ENCODE assay signal across 31 cellular contexts in the genomic region with DNA sequence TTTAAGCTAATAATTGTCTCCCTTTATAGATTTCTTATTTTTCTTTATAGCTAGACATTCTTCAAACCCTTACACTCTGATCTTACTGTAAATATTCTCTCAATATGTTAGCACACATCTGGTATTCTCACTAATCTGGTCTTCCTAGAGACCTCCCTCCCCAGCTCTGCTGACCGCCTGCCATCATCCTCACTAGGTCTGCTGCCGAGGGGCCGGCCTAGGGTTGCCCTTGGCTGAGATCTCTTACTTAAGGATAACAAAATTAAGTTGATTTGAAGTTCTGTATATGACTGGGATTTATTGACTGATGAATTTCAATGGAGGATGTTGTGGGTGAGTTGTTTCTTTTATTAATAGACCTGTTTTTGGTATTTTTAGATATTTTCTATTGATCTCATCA.
"Had no signal": no experiment of that assay in that cellular context is flagged by ENCODE, and none has a peak within 500 bp of the region (broad histone marks: within the 10 kb centered on the region; RNA-seq: fewer than 3 reads in every experiment).

No MANE protein-coding gene starts in this region.

- H3K36me3 ChIP-seq: adrenal gland, ascending aorta, brain microvascular endothelial cell, breast epithelium, cardiac muscle cell had no signal

- ATAC-seq: activated naive CD4-positive, alpha-beta T cell treated with anti-CD3 and anti-CD28 coated beads, Interleukin-2, amount 50 U/mL, for 72 hours; activated naive CD8-positive, alpha-beta T cell treated with anti-CD3 and anti-CD28 coated beads, Interleukin-2, amount 50 U/mL, for 24 hours; activated T-cell treated with anti-CD3 and anti-CD28 coated beads, Interleukin-2, amount 50 U/mL, for 4 hours; activated T-cell treated with anti-CD3 and anti-CD28 coated beads, Interleukin-2, amount 50 U/mL, for 72 hours; activated T-helper 17 cell treated with anti-CD3 and anti-CD28 coated beads, Interleukin-2, amount 50 U/mL, for 72 hours; body of pancreas had no signal

- H3K4me1 ChIP-seq: adrenal gland, ascending aorta, body of pancreas, breast epithelium had no signal

- H3K27me3 ChIP-seq: adrenal gland, ascending aorta, body of pancreas, brain microvascular endothelial cell, breast epithelium, cardiac muscle cell had no signal

- H3K4me3 ChIP-seq: adrenal gland, ascending aorta, body of pancreas, breast epithelium, cardiac muscle cell had no signal

- H3K27ac ChIP-seq: adrenal gland, ascending aorta, body of pancreas, brain microvascular endothelial cell, breast epithelium, cardiac muscle cell had no signal

- H3K9me3 ChIP-seq: adrenal gland, ascending aorta, body of pancreas, breast epithelium had no signal

- DNase-seq: activated effector memory CD4-positive, alpha-beta T cell treated with anti-CD3 and anti-CD28 coated beads, Interleukin-2, amount 50 U/mL, for 16 hours; activated effector memory CD4-positive, alpha-beta T cell treated with Interleukin-2 at 50 U/mL for 16 hours; activated gamma-delta T cell; activated gamma-delta T cell treated with Interleukin-2 at 50 U/mL for 16 hours; activated naive CD4-positive, alpha-beta T cell; activated naive CD4-positive, alpha-beta T cell treated with anti-CD3 and anti-CD28 coated beads for 36 hours; activated naive CD4-positive, alpha-beta T cell treated with anti-CD3 and anti-CD28 coated beads, Interleukin-2, amount 10 ng/mL, durations not matched to agents 7 days and 5 days; activated naive CD4-positive, alpha-beta T cell treated with anti-CD3 and anti-CD28 coated beads, Interleukin-2, amount 50 U/mL, for 16 hours; activated naive CD4-positive, alpha-beta T cell treated with Interleukin-2 at 50 U/mL for 16 hours; activated naive CD8-positive, alpha-beta T cell treated with anti-CD3 and anti-CD28 coated beads for 36 hours; activated naive CD8-positive, alpha-beta T cell treated with anti-CD3 and anti-CD28 coated beads, Interleukin-2, amount 10 ng/mL, durations not matched to agents 7 days and 5 days; activated naive CD8-positive, alpha-beta T cell treated with anti-CD3 and anti-CD28 coated beads, Interleukin-2, amount 50 U/mL, for 24 hours; activated T-cell treated with anti-CD3 and anti-CD28 coated beads, Interleukin-2, amount 50 U/mL, for 1 hour; activated T-cell treated with anti-CD3 and anti-CD28 coated beads, Interleukin-2, amount 50 U/mL, for 24 hours; activated T-cell treated with anti-CD3 and anti-CD28 coated beads, Interleukin-2, amount 50 U/mL, for 4 hours; activated T-cell treated with anti-CD3 and anti-CD28 coated beads, Interleukin-2, amount 50 U/mL, for 48 hours; activated T-cell treated with anti-CD3 and anti-CD28 coated beads, Interleukin-2, amount 50 U/mL, for 72 hours; adrenal gland; amniotic stem cell; amygdala; anterior cingulate cortex; body of pancreas; brain microvascular endothelial cell; caudate nucleus; central memory CD4-positive, alpha-beta T cell; cerebellar nuclear complex had no signal
